Comparison of ENCODE assay signal across 12 cellular contexts in genomic region chr1:232943679-232944252, GRCh38. TPM values are rescaled to one million over a fixed set of nuclear protein-coding genes. Genes with fewer than 3 reads are reported as not detected.
DNase-seq lines count a peak whose midpoint lies in the region; ATAC-seq and TF ChIP-seq lines count a peak whose summit lies in the region.
"Had no signal": no experiment of that assay in that cellular context is flagged by ENCODE, and none has a peak within 500 bp of the region (broad histone marks: within the 10 kb centered on the region; RNA-seq: fewer than 3 reads in every experiment).

No MANE protein-coding gene starts in this region.

- TF ChIP-seq CTCF in DND-41 (IDR thresholded peaks at IDR 0.05; ENCODE audit: borderline replicate concordance, extremely low read depth, low read length, poor library complexity, severe bottlenecking) (no peak), esophagus muscularis mucosa (IDR thresholded peaks at IDR 0.05) (no peak), upper lobe of right lung (IDR thresholded peaks at IDR 0.05) (no peak)

- no peak for TF ChIP-seq EP300 in esophagus muscularis mucosa (IDR thresholded peaks at IDR 0.05)

- H3K27me3 ChIP-seq in DND-41 (ENCODE audit: insufficient read depth, low read length, poor library complexity) (no peaks in the 10 kb centered on the region), esophagus muscularis mucosa (no peaks in the 10 kb centered on the region), upper lobe of right lung (no peaks in the 10 kb centered on the region)
- H3K27me3 ChIP-seq: pancreas had no signal

- H3K9ac ChIP-seq in DND-41 (ENCODE audit: low read depth, low read length): no peak overlapping the region

- H3K4me3 ChIP-seq in DND-41 (ENCODE audit: low read depth in 1 of 2, low read length in 2 of 2) (no peak overlapping the region), esophagus muscularis mucosa (no peak overlapping the region), upper lobe of right lung (no peak overlapping the region)
- H3K4me3 ChIP-seq: pancreas had no signal

- no peak overlapping the region; the same call in 1 of the 2 replicates for H3K27ac ChIP-seq in DND-41 (ENCODE audit: low read length)
- no peak overlapping the region for H3K27ac ChIP-seq in esophagus muscularis mucosa (replicated peaks in 1 of 4)
- H3K27ac ChIP-seq in upper lobe of right lung: no peak overlapping the region
- H3K27ac ChIP-seq: HL-60, pancreas had no signal

- intact Hi-C loops in esophagus muscularis mucosa (cut with DNase I) (no loop called here), upper lobe of right lung (cut with DNase I) (no loop called here)

- 47% methylated on average over 9 of the region's 9 CpGs for WGBS in esophagus muscularis mucosa

- in situ Hi-C loops in KBM-7 (cut with MboI; ENCODE audit: low pct_unique_long_range_greater_than_20kb, low sequenced_read_pairs): no loop called here

- H4K20me1 ChIP-seq in DND-41 (ENCODE audit: insufficient read depth, low read length): no peaks in the 10 kb centered on the region

- peak; percentile 32 for DNase-seq in DND-41
- peak; percentile 19 for DNase-seq in KBM-7
- peak; percentile 53 for DNase-seq in esophagus muscularis mucosa (ENCODE audit: extremely low spot score)
- DNase-seq in SIG-M5 treated with dmso at 0.1 percent for 504 hours (lab: John Stamatoyannopoulos, UW; ENCODE audit: unreplicated experiment): no peak
- DNase-seq in upper lobe of right lung: no peak
- no peak for DNase-seq in NCI-H1048 (lab: John Stamatoyannopoulos, UW)
- DNase-seq: DMS153, NCI-H2029 treated with DMSO at 0.1 percent for 48 hours, pancreas had no signal

- H3K4me1 ChIP-seq in DND-41 (ENCODE audit: insufficient read depth, low read length): peaks cover 15% of the 10 kb centered on the region
- H3K4me1 ChIP-seq in esophagus muscularis mucosa: no peaks in the 10 kb centered on the region
- H3K4me1 ChIP-seq in upper lobe of right lung: no peaks in the 10 kb centered on the region
- H3K4me1 ChIP-seq: pancreas had no signal

- H2AFZ ChIP-seq in DND-41 (ENCODE audit: low read depth, low read length): no peak overlapping the region

- H3K9me3 ChIP-seq in DND-41 (ENCODE audit: insufficient read depth, low read length, severe bottlenecking) (no peaks in the 10 kb centered on the region), esophagus muscularis mucosa (no peaks in the 10 kb centered on the region), upper lobe of right lung (no peaks in the 10 kb centered on the region)
- H3K9me3 ChIP-seq: pancreas had no signal

- H3K36me3 ChIP-seq in DND-41 (ENCODE audit: insufficient read depth, low read length) (no peaks in the 10 kb centered on the region), esophagus muscularis mucosa (no peaks in the 10 kb centered on the region), upper lobe of right lung (no peaks in the 10 kb centered on the region)
- H3K36me3 ChIP-seq: pancreas had no signal

- ATAC-seq in DND-41 (ENCODE audit: insufficient read depth, low read depth) (peak; percentile 39; the same call in 1 of the 3 replicates), GM19395 (IDR thresholded peaks at IDR 0.05; ENCODE audit: unreplicated experiment) (peak; percentile 69), upper lobe of right lung (no peak), HG03196 (IDR thresholded peaks at IDR 0.05; ENCODE audit: unreplicated experiment) (no peak)
- ATAC-seq: pancreas had no signal

- no peak overlapping the region for H3K4me2 ChIP-seq in DND-41 (ENCODE audit: insufficient read depth, low read length)

- TF ChIP-seq POLR2A in esophagus muscularis mucosa (IDR thresholded peaks at IDR 0.05; ENCODE audit: low read depth): no peak

- no peaks in the 10 kb centered on the region for H3K79me2 ChIP-seq in DND-41 (ENCODE audit: insufficient read depth, low read length)

RNA-seq across cellular contexts. Expression of gene NTPCR, which starts 6.6 kb away (rescaled TPM):
- total RNA-seq in esophagus muscularis mucosa: 10 to 100 TPM; 21.7 to 26.6 (median 24.6) TPM
- 28.7 TPM for total RNA-seq in upper lobe of right lung

Comparison
In these comparisons a context has a peak if more than half of its experiments do, and no peak if none do; other contexts are left out.
1. ATAC-seq: peak in DND-41 (single experiment) and GM19395 (single experiment); none in upper lobe of right lung (single experiment) and HG03196 (single experiment).
2. DNase-seq: peak in DND-41 (single experiment), KBM-7 (single experiment) and esophagus muscularis mucosa (single experiment); none in SIG-M5 treated with dmso at 0.1 percent for 504 hours (single experiment), upper lobe of right lung (single experiment) and NCI-H1048 (single experiment).